12 cellular contexts compared by ENCODE assay signal in genomic region chr1:226628624-226629155, GRCh38.
DNase-seq lines count a peak whose midpoint lies in the region; ATAC-seq and TF ChIP-seq lines count a peak whose summit lies in the region.
"Had no signal": no experiment of that assay in that cellular context is flagged by ENCODE, and none has a peak within 500 bp of the region (broad histone marks: within the 10 kb centered on the region; RNA-seq: fewer than 3 reads in every experiment).

No MANE protein-coding gene starts in this region.

- no peaks in the 10 kb centered on the region for H4K20me1 ChIP-seq in Karpas-422 (ENCODE audit: insufficient read depth, low read depth, low read length)

- intact Hi-C loops in activated B cell treated with CpG ODN at 0.5 μM for 24 hours (cut with micrococcal nuclease) (loop anchor here (5.0 kb wide), 2 partner anchors 809 to 914 kb away; no protein-coding TSS in a partner anchor), posterior vena cava (cut with DNase I) (no loop called here)

- H3K36me3 ChIP-seq in Karpas-422 (ENCODE audit: insufficient read depth, low read length), result peaks cover 33% of the 10 kb centered on the region

- H3K79me2 ChIP-seq in Karpas-422 (ENCODE audit: low read length), result no peaks in the 10 kb centered on the region

- no peak overlapping the region for H3K27ac Mint-ChIP-seq in activated B cell treated with CpG ODN at 0.5 μM for 24 hours
- H3K27ac Mint-ChIP-seq: WTC11 had no signal

- no peak overlapping the region for H3K27ac ChIP-seq in Karpas-422 (ENCODE audit: low read length)
- H3K27ac ChIP-seq: 22Rv1 had no signal

- H2AFZ ChIP-seq in Karpas-422 (ENCODE audit: low read length), result no peak overlapping the region

- H3K36me3 Mint-ChIP-seq in activated B cell treated with CpG ODN at 0.5 μM for 24 hours (ENCODE audit: low read depth), result peaks cover 37% of the 10 kb centered on the region

- H3K9me2 ChIP-seq in Karpas-422 (replicated peaks; ENCODE audit: insufficient read depth, low read length), result no peaks in the 10 kb centered on the region

- no peak for TF ChIP-seq CTCF in activated B cell treated with CpG ODN at 0.5 μM for 24 hours (IDR thresholded peaks at IDR 0.05)

- H3K27me3 ChIP-seq in Karpas-422 (ENCODE audit: low read length), result no peaks in the 10 kb centered on the region

- ATAC-seq in activated B cell treated with CpG ODN at 0.5 μM for 24 hours (ENCODE audit: low read depth), result no peak
- ATAC-seq: WTC11 had no signal

- DNase-seq in DMS53 (lab: John Stamatoyannopoulos, UW), result peak; percentile 15
- DNase-seq in DMS53 treated with DMSO at 0.1 percent for 48 hours (lab: John Stamatoyannopoulos, UW; ENCODE audit: unreplicated experiment), result no peak
- DNase-seq in Karpas-422, result peak; percentile 46
- peak; percentile 10 for DNase-seq in activated B cell treated with CpG ODN at 0.5 μM for 24 hours
- peak; percentile 49 for DNase-seq in posterior vena cava (ENCODE audit: low spot score)
- no peak for DNase-seq in medulla oblongata (ENCODE audit: extremely low spot score)
- no peak for DNase-seq in NCI-H2196 treated with DMSO at 0.1 percent for 48 hours (lab: John Stamatoyannopoulos, UW; ENCODE audit: unreplicated experiment)
- DNase-seq in NCI-H1048 (lab: John Stamatoyannopoulos, UW), result no peak
- DNase-seq: activated T-cell treated with anti-CD3 and anti-CD28 coated beads, Interleukin-2, amount 50 U/mL, for 4 hours; substantia nigra had no signal

- H3K27me3 Mint-ChIP-seq in activated B cell treated with CpG ODN at 0.5 μM for 24 hours, result no peaks in the 10 kb centered on the region

- POLR2A ChIA-PET in activated B cell treated with CpG ODN at 0.5 μM for 24 hours (lab: Charles Lee), result interaction anchor here (0.8 kb wide), 1 partner anchor 59 kb away, joined by 3 read pairs; no protein-coding TSS in a partner anchor

- H3K4me1 ChIP-seq in Karpas-422 (ENCODE audit: low read length), result peaks cover 50% of the 10 kb centered on the region

- no peak overlapping the region for H3K4me3 Mint-ChIP-seq in activated B cell treated with CpG ODN at 0.5 μM for 24 hours
- H3K4me3 Mint-ChIP-seq: activated T-cell treated with anti-CD3 and anti-CD28 coated beads, Interleukin-2, amount 50 U/mL, for 4 hours; WTC11 had no signal

- peaks cover 68% of the 10 kb centered on the region for H3K4me1 Mint-ChIP-seq in activated B cell treated with CpG ODN at 0.5 μM for 24 hours
- H3K4me1 Mint-ChIP-seq: WTC11 had no signal

- CTCF ChIA-PET in activated B cell treated with CpG ODN at 0.5 μM for 24 hours (lab: Charles Lee), result interaction anchor here (2.0 kb wide), 1 partner anchor 199 kb away, joined by 7 read pairs; no protein-coding TSS in a partner anchor

- H3K9me3 ChIP-seq in Karpas-422 (ENCODE audit: low read length), result no peaks in the 10 kb centered on the region

- H3K9ac ChIP-seq in Karpas-422 (ENCODE audit: low read length), result no peak overlapping the region

- H3K9me3 Mint-ChIP-seq in activated B cell treated with CpG ODN at 0.5 μM for 24 hours, result peaks cover 4% of the 10 kb centered on the region
- H3K9me3 Mint-ChIP-seq: activated T-cell treated with anti-CD3 and anti-CD28 coated beads, Interleukin-2, amount 50 U/mL, for 4 hours had no signal

- H3K4me3 ChIP-seq in Karpas-422 (ENCODE audit: low read length), result no peak overlapping the region

- no peak overlapping the region for H3K4me2 ChIP-seq in Karpas-422 (ENCODE audit: low read depth, low read length, poor library complexity, severe bottlenecking)

Comparison
In these comparisons a context has a peak if more than half of its experiments do, and no peak if none do; other contexts are left out.
1. DNase-seq: peak in DMS53 (single experiment), Karpas-422 (single experiment), activated B cell treated with CpG ODN at 0.5 μM for 24 hours (single experiment) and posterior vena cava (single experiment); none in DMS53 treated with DMSO at 0.1 percent for 48 hours (single experiment), medulla oblongata (single experiment), NCI-H2196 treated with DMSO at 0.1 percent for 48 hours (single experiment) and NCI-H1048 (single experiment).